Comparison of ENCODE assay signal across 15 cellular contexts in genomic region chr10:12455774-12456173, GRCh38.
DNase-seq lines count a peak whose midpoint lies in the region; ATAC-seq, FAIRE-seq and TF ChIP-seq lines count a peak whose summit lies in the region.
"Had no signal": no experiment of that assay in that cellular context is flagged by ENCODE, and none has a peak within 500 bp of the region (broad histone marks: within the 10 kb centered on the region; RNA-seq: fewer than 3 reads in every experiment).

No MANE protein-coding gene starts in this region.

- peak overlapping the region; percentile 87 for H3K27ac Mint-ChIP-seq in dendritic cell treated with granulocyte-macrophage colony-stimulating factor and Interleukin-4, amounts not matched to agents 40 ng/mL and 50 ng/mL, for 4 days
- H3K27ac Mint-ChIP-seq: activated B cell treated with CpG ODN at 0.5 μM for 24 hours; activated T-helper 17 cell treated with anti-CD3 and anti-CD28 coated beads, Interleukin-2, amount 50 U/mL, for 72 hours; HFFc6 had no signal

- H3K9me3 ChIP-seq in pancreas = no peaks in the 10 kb centered on the region
- H3K9me3 ChIP-seq: BLaER1 had no signal

- ATAC-seq in pancreas (peak in 3 of 4 donors; percentile 34 to 65 (median 48)), HG03139 (IDR thresholded peaks at IDR 0.05; ENCODE audit: unreplicated experiment) (no peak)
- ATAC-seq: activated T-helper 17 cell treated with anti-CD3 and anti-CD28 coated beads, Interleukin-2, amount 50 U/mL, for 72 hours; Right ventricle myocardium inferior had no signal

- FAIRE-seq in pancreas (lab: Jason Lieb, UNC) = peak; percentile 54
- FAIRE-seq: GM18507 had no signal

- intact Hi-C loops in dendritic cell treated with granulocyte-macrophage colony-stimulating factor and Interleukin-4, amounts not matched to agents 40 ng/mL and 50 ng/mL, for 4 days (cut with micrococcal nuclease) = no loop called here
- intact Hi-C loops in pancreas (cut with DNase I) = no loop called here

- no peak overlapping the region for H3K4me3 Mint-ChIP-seq in dendritic cell treated with granulocyte-macrophage colony-stimulating factor and Interleukin-4, amounts not matched to agents 40 ng/mL and 50 ng/mL, for 4 days
- H3K4me3 Mint-ChIP-seq: activated B cell treated with CpG ODN at 0.5 μM for 24 hours; activated T-helper 17 cell treated with anti-CD3 and anti-CD28 coated beads, Interleukin-2, amount 50 U/mL, for 72 hours; HFFc6 had no signal

- no peak overlapping the region for H3K4me3 ChIP-seq in pancreas
- H3K4me3 ChIP-seq: BLaER1 had no signal

- 25 to 29% methylated on average over 4 of the region's 4 CpGs for WGBS in pancreas, 2 donors

- H3K9me3 Mint-ChIP-seq in dendritic cell treated with granulocyte-macrophage colony-stimulating factor and Interleukin-4, amounts not matched to agents 40 ng/mL and 50 ng/mL, for 4 days = no peaks in the 10 kb centered on the region
- H3K9me3 Mint-ChIP-seq: activated B cell treated with CpG ODN at 0.5 μM for 24 hours; activated T-helper 17 cell treated with anti-CD3 and anti-CD28 coated beads, Interleukin-2, amount 50 U/mL, for 72 hours; HFFc6 had no signal

- no peak overlapping the region for H3K27ac ChIP-seq in pancreas
- H3K27ac ChIP-seq: BLaER1 had no signal

- no peak for TF ChIP-seq CTCF in pancreas (IDR thresholded peaks at IDR 0.05)

- peaks cover 16% of the 10 kb centered on the region for H3K36me3 Mint-ChIP-seq in dendritic cell treated with granulocyte-macrophage colony-stimulating factor and Interleukin-4, amounts not matched to agents 40 ng/mL and 50 ng/mL, for 4 days (ENCODE audit: low read depth)

- DNase-seq in COLO668 (lab: John Stamatoyannopoulos, UW; ENCODE audit: unreplicated experiment) (peak; percentile 5), NCI-H146 (lab: John Stamatoyannopoulos, UW) (peak; percentile 64), pancreas (no peak), T-helper 2 cell (no peak)
- DNase-seq in activated CD4-positive, alpha-beta T cell treated with anti-CD3 and anti-CD28 coated beads, Interleukin-2, amount 50 U/mL, for 4 hours = no peak
- DNase-seq: activated B cell treated with CpG ODN at 0.5 μM for 24 hours, DMS79, HFFc6, T-helper 1 cell had no signal

- no peaks in the 10 kb centered on the region for H3K27me3 ChIP-seq in pancreas
- H3K27me3 ChIP-seq: BLaER1 had no signal

- H3K4me1 ChIP-seq in pancreas = peaks cover 3 to 8% (median 6%) of the 10 kb centered on the region in 3 donors

- peaks cover 56% of the 10 kb centered on the region for H3K4me1 Mint-ChIP-seq in dendritic cell treated with granulocyte-macrophage colony-stimulating factor and Interleukin-4, amounts not matched to agents 40 ng/mL and 50 ng/mL, for 4 days (ENCODE audit: low read depth)

- no peaks in the 10 kb centered on the region for H3K36me3 ChIP-seq in pancreas
- H3K36me3 ChIP-seq: BLaER1 had no signal

- peaks cover 11% of the 10 kb centered on the region for H3K27me3 Mint-ChIP-seq in dendritic cell treated with granulocyte-macrophage colony-stimulating factor and Interleukin-4, amounts not matched to agents 40 ng/mL and 50 ng/mL, for 4 days
- H3K27me3 Mint-ChIP-seq: activated B cell treated with CpG ODN at 0.5 μM for 24 hours; activated T-helper 17 cell treated with anti-CD3 and anti-CD28 coated beads, Interleukin-2, amount 50 U/mL, for 72 hours had no signal

Comparison
In these comparisons a context has a peak if more than half of its experiments do, and no peak if none do; other contexts are left out.
1. DNase-seq: peak in COLO668 (single experiment) and NCI-H146 (single experiment); none in pancreas (0 of 6), activated CD4-positive, alpha-beta T cell treated with anti-CD3 and anti-CD28 coated beads, Interleukin-2, amount 50 U/mL, for 4 hours (0 of 2) and T-helper 2 cell (0 of 5).